Comparison of ENCODE assay signal across 13 cellular contexts in the genomic region with DNA sequence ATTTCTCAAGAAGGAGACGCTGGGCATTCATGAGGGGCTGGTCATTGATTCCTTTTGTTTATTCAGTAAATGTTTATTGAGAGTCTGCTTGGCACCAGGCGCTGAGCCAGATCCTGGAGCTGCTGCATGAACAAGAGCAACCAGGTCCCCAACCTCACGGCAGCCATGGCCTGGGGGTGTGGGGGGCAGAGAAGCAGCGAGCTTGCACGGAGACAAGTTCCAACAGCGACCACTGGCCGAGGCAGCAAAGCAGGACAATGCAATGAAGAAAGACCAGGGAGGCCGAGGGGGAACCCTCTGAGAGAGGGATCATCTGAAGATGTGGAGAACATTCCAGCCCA.
"Had no signal": no experiment of that assay in that cellular context is flagged by ENCODE, and none has a peak within 500 bp of the region (broad histone marks: within the 10 kb centered on the region; RNA-seq: fewer than 3 reads in every experiment).

No MANE protein-coding gene starts in this region.

- ATAC-seq: activated CD4-positive, CD25-positive, alpha-beta regulatory T cell treated with anti-CD3 and anti-CD28 coated beads, Interleukin-2, amount 50 U/mL, for 24 hours; gastroesophageal sphincter had no signal

- H3K36me3 ChIP-seq: gastroesophageal sphincter, right atrium auricular region, thyroid gland, uterus had no signal

- H3K27ac Mint-ChIP-seq: activated T-helper 1 cell treated with anti-CD3 and anti-CD28 coated beads, Interleukin-12 subunit alpha, Interleukin-12 subunit beta, Interleukin-2, Interleukin-4 antibody, amounts not matched to agents 30 ng/mL and 10 ng/mL and 1 ng/mL, durations not matched to agents 14 hours and 24 hours and 36 hours had no signal

- H3K4me3 Mint-ChIP-seq: activated T-helper 1 cell treated with anti-CD3 and anti-CD28 coated beads, Interleukin-12 subunit alpha, Interleukin-12 subunit beta, Interleukin-2, Interleukin-4 antibody, amounts not matched to agents 30 ng/mL and 10 ng/mL and 1 ng/mL, durations not matched to agents 14 hours and 24 hours and 36 hours; T-helper 1 cell treated with Interleukin-12 subunit alpha and Interleukin-12 subunit beta and Interleukin-4 antibody, amounts not matched to agents 30 μg/mL and 1 μg/mL, for 36 hours had no signal

- DNase-seq: activated CD4-positive, alpha-beta T cell treated with anti-CD3 and anti-CD28 coated beads, Interleukin-2, amount 50 U/mL, for 48 hours; cortex of kidney; effector memory CD4-positive, alpha-beta T cell; kidney; uterus had no signal

- H3K27me3 ChIP-seq: gastroesophageal sphincter, right atrium auricular region, thyroid gland, uterus had no signal

- H3K4me1 ChIP-seq: uterus had no signal

- H3K9me3 ChIP-seq: gastroesophageal sphincter, right atrium auricular region, thyroid gland, uterus had no signal

- H3K9me3 Mint-ChIP-seq: activated T-helper 1 cell treated with anti-CD3 and anti-CD28 coated beads, Interleukin-12 subunit alpha, Interleukin-12 subunit beta, Interleukin-2, Interleukin-4 antibody, amounts not matched to agents 30 ng/mL and 10 ng/mL and 1 ng/mL, durations not matched to agents 14 hours and 24 hours and 36 hours; T-helper 1 cell treated with Interleukin-12 subunit alpha and Interleukin-12 subunit beta and Interleukin-4 antibody, amounts not matched to agents 30 μg/mL and 1 μg/mL, for 36 hours had no signal

- H3K27ac ChIP-seq: epithelial cell of prostate, gastroesophageal sphincter, right atrium auricular region, skin epidermis, thyroid gland, uterus had no signal

- FAIRE-seq: kidney had no signal

- H3K4me3 ChIP-seq: gastroesophageal sphincter, right atrium auricular region, skin epidermis, thyroid gland, uterus had no signal
